1 cellular context compared by ENCODE assay signal in the genomic region with DNA sequence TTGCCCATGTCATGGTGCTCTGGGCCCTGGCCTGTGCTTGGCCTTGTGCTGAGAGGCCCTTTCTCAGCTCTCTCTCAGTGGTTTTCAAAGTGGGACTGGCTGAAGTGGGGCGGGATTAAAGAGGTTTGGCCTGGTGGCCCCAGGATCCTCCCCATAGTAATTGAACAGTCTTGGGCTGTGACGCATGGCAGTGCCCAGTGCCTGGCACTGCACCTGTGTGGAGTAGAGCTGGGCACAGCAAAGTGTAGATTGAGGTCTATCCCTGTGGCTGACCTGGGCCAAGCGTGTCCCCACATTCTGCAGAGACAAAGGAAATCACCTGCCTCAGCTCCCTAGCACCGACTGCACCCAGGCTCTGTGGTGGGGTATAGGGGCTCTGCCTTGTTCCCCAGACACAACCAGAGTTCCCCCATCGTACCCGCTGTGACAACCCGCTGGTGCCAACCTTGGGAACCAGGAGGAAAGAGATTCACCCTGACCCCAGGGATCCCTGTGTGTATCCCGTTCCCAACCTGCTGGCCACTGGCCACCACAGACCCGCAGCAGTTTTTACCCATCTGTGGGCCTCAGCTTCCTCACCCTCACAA.
TF ChIP-seq lines count a peak whose summit lies in the region.

No MANE protein-coding gene starts in this region.

TF ChIP-seq in H1, 55 proteins besides CTCF, POLR2A, EP300 and RAD21:
- TF ChIP-seq SUZ12 (IDR thresholded peaks at IDR 0.05; ENCODE audit: low read length) (no peak), SRF (IDR thresholded peaks at IDR 0.05; ENCODE audit: low read depth, low read length) (no peak), SP1 (IDR thresholded peaks at IDR 0.05; ENCODE audit: low read depth, low read length) (no peak), E2F6 (IDR thresholded peaks at IDR 0.05) (no peak), GABPA (IDR thresholded peaks at IDR 0.05; ENCODE audit: borderline replicate concordance, insufficient read depth, low read length) (no peak), KDM4A (IDR thresholded peaks at IDR 0.05; ENCODE audit: low read depth, low read length, severe bottlenecking) (no peak), CHD2 (IDR thresholded peaks at IDR 0.05; ENCODE audit: low read length) (no peak), TCF12 (IDR thresholded peaks at IDR 0.05; ENCODE audit: low read depth, low read length) (no peak), ASH2L (IDR thresholded peaks at IDR 0.05; ENCODE audit: low read length) (no peak), HDAC6 (IDR thresholded peaks at IDR 0.05; ENCODE audit: low read depth, low read length) (no peak), CHD1 (IDR thresholded peaks at IDR 0.05; ENCODE audit: low read depth, low read length) (no peak), POLR2AphosphoS5 (IDR thresholded peaks at IDR 0.05; ENCODE audit: low read depth, low read length) (no peak), SP4 (IDR thresholded peaks at IDR 0.05; ENCODE audit: low read length) (no peak), NANOG (IDR thresholded peaks at IDR 0.05; ENCODE audit: insufficient read depth, low read depth, low read length, poor library complexity, severe bottlenecking) (no peak), NRF1 (IDR thresholded peaks at IDR 0.05; ENCODE audit: low read depth, low read length) (no peak)
